1 cellular context compared by ENCODE assay signal in the genomic region with DNA sequence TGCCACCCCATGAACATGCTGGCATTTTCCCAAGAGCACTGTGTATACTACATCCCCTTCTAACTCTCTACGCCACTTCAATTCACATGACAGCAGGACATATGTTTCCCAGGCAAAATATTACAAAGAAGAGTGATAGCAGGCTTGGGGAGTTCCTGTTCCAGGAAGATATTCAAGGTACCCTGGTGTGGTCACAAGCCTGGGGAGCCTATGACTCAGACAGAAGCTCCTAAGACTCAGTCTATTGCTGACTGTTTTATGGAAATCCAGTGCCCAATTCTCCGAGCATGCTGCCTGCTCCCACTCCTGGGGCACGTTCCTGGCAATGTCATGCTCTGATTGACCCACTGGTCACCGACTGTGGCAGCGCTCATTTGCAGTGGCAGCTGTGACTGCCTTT.
TF ChIP-seq lines count a peak whose summit lies in the region.

No MANE protein-coding gene starts in this region.

TF ChIP-seq in HepG2, 621 proteins besides CTCF, POLR2A, EP300 and RAD21 (continued from another document):
- no peak for TF ChIP-seq ZNF839 (CRISPR knock-in tag; IDR thresholded peaks at IDR 0.05; ENCODE audit: borderline replicate concordance)
- no peak for TF ChIP-seq FOXK2 (IDR thresholded peaks at IDR 0.05)
- no peak for TF ChIP-seq ZNF720 (CRISPR knock-in tag; IDR thresholded peaks at IDR 0.05)
- TF ChIP-seq KDM3A (CRISPR knock-in tag; IDR thresholded peaks at IDR 0.05; ENCODE audit: low read depth): no peak
- TF ChIP-seq ZNF652 (CRISPR knock-in tag; IDR thresholded peaks at IDR 0.05; ENCODE audit: borderline replicate concordance, low read depth): no peak
- no peak for TF ChIP-seq ZNF709 (CRISPR knock-in tag; IDR thresholded peaks at IDR 0.05)
- TF ChIP-seq ZNF598 (CRISPR knock-in tag; IDR thresholded peaks at IDR 0.05; ENCODE audit: borderline replicate concordance): no peak
- TF ChIP-seq DDIT3 (CRISPR knock-in tag; IDR thresholded peaks at IDR 0.05): no peak
- no peak for TF ChIP-seq RBAK (CRISPR knock-in tag; IDR thresholded peaks at IDR 0.05)
- no peak for TF ChIP-seq HDAC2 (CRISPR knock-in tag; IDR thresholded peaks at IDR 0.05)
- no peak for TF ChIP-seq GABPA (IDR thresholded peaks at IDR 0.05; ENCODE audit: low read depth, low read length)
- TF ChIP-seq GABPA (CRISPR knock-in tag; IDR thresholded peaks at IDR 0.05; ENCODE audit: low read depth): no peak
